In genomic region chr2:102063948-102064678, GRCh38 we compare ENCODE assay signal across 8 cellular contexts.
DNase-seq lines count a peak whose midpoint lies in the region; ATAC-seq and TF ChIP-seq lines count a peak whose summit lies in the region.

No MANE protein-coding gene starts in this region.

- TF ChIP-seq CTCF in BE2C (IDR thresholded peaks at IDR 0.05; ENCODE audit: low read depth, low read length) (no peak), parathyroid adenoma (IDR thresholded peaks at IDR 0.05) (no peak)

- H3K79me2 ChIP-seq in parathyroid adenoma, result no peaks in the 10 kb centered on the region

- peak overlapping the region; percentile 2 for H3K4me2 ChIP-seq in parathyroid adenoma (ENCODE audit: low read length)

- POLR2A ChIA-PET in activated CD4-positive, alpha-beta memory T cell treated with anti-CD3 and anti-CD28 coated beads for 36 hours (lab: Charles Lee), result interaction anchor here (0.5 to 5.3 kb wide), 8 partner anchors 18 to 177 kb away, joined by 3 to 76 read pairs (median 3); no protein-coding TSS in a partner anchor

- H3K36me3 Mint-ChIP-seq in activated CD4-positive, alpha-beta memory T cell treated with anti-CD3 and anti-CD28 coated beads for 36 hours, result peaks cover 3% of the 10 kb centered on the region

- CTCF ChIA-PET in activated CD4-positive, alpha-beta memory T cell treated with anti-CD3 and anti-CD28 coated beads for 36 hours (lab: Charles Lee), result interaction anchor here (0.6 to 3.1 kb wide), 10 partner anchors 14 to 358 kb away, joined by 3 to 12 read pairs (median 4); no protein-coding TSS in a partner anchor

- H3K9me3 ChIP-seq in BE2C (no peaks in the 10 kb centered on the region), parathyroid adenoma (ENCODE audit: control insufficient read depth, low read length) (no peaks in the 10 kb centered on the region)

- H3K4me1 ChIP-seq in BE2C (peaks cover 14% of the 10 kb centered on the region), parathyroid adenoma (peaks cover 32% of the 10 kb centered on the region)

- H3K27ac Mint-ChIP-seq in activated CD4-positive, alpha-beta memory T cell treated with anti-CD3 and anti-CD28 coated beads for 36 hours, result peak overlapping the region; percentile 88

- no peak overlapping the region for H3K4me3 Mint-ChIP-seq in activated CD4-positive, alpha-beta memory T cell treated with anti-CD3 and anti-CD28 coated beads for 36 hours

- intact Hi-C loops in activated CD4-positive, alpha-beta memory T cell treated with anti-CD3 and anti-CD28 coated beads for 36 hours (cut with micrococcal nuclease), result loop anchor here (2.0 kb wide), 1 partner anchor 171 kb away; no protein-coding TSS in a partner anchor
- intact Hi-C loops in Right ventricle myocardium inferior (cut with DNase I), result loop anchor here (5.0 kb wide), 1 partner anchor 42 kb away; no protein-coding TSS in a partner anchor

- peaks cover 44% of the 10 kb centered on the region for H3K4me1 Mint-ChIP-seq in activated CD4-positive, alpha-beta memory T cell treated with anti-CD3 and anti-CD28 coated beads for 36 hours (ENCODE audit: low read depth)

- H3K27me3 ChIP-seq in BE2C (no peaks in the 10 kb centered on the region), parathyroid adenoma (ENCODE audit: control insufficient read depth, insufficient read depth, low read length) (no peaks in the 10 kb centered on the region)

- H3K9ac ChIP-seq in parathyroid adenoma, result no peak overlapping the region

- DNase-seq in BE2C (peak; percentile 80), HuH-7 (ENCODE audit: low spot score) (peak; percentile 54), Right ventricle myocardium inferior (ENCODE audit: missing footprints) (peak; percentile 91), NCI-H524 (lab: John Stamatoyannopoulos, UW) (no peak), NCI-H1930 (lab: John Stamatoyannopoulos, UW) (no peak), GM19240 (ENCODE audit: insufficient read length, low spot score) (no peak)
- DNase-seq in activated CD4-positive, alpha-beta memory T cell treated with anti-CD3 and anti-CD28 coated beads for 36 hours, result peak; percentile 81

- peak overlapping the region; percentile 85 for H2AFZ ChIP-seq in parathyroid adenoma

- H3K36me3 ChIP-seq in BE2C, result no peaks in the 10 kb centered on the region
- H3K36me3 ChIP-seq in parathyroid adenoma (ENCODE audit: control insufficient read depth, insufficient read depth, low read length), result no peaks in the 10 kb centered on the region

- H3K9me3 Mint-ChIP-seq in activated CD4-positive, alpha-beta memory T cell treated with anti-CD3 and anti-CD28 coated beads for 36 hours, result no peaks in the 10 kb centered on the region

- peak; percentile 87 for ATAC-seq in Right ventricle myocardium inferior

- H3K4me3 ChIP-seq in BE2C (ENCODE audit: low read depth, low read length) (no peak overlapping the region), parathyroid adenoma (ENCODE audit: low read depth, low read length) (no peak overlapping the region)

- peak overlapping the region; percentile 87 for H3K27ac ChIP-seq in parathyroid adenoma

- peaks cover 6% of the 10 kb centered on the region for H3K27me3 Mint-ChIP-seq in activated CD4-positive, alpha-beta memory T cell treated with anti-CD3 and anti-CD28 coated beads for 36 hours

Comparison
In these comparisons a context has a peak if more than half of its experiments do, and no peak if none do; other contexts are left out.
1. DNase-seq: peak in BE2C (single experiment), HuH-7 (single experiment), activated CD4-positive, alpha-beta memory T cell treated with anti-CD3 and anti-CD28 coated beads for 36 hours (single experiment) and Right ventricle myocardium inferior (single experiment); none in NCI-H524 (0 of 2), NCI-H1930 (0 of 2) and GM19240 (single experiment).